8 cellular contexts compared by ENCODE assay signal in the genomic region with DNA sequence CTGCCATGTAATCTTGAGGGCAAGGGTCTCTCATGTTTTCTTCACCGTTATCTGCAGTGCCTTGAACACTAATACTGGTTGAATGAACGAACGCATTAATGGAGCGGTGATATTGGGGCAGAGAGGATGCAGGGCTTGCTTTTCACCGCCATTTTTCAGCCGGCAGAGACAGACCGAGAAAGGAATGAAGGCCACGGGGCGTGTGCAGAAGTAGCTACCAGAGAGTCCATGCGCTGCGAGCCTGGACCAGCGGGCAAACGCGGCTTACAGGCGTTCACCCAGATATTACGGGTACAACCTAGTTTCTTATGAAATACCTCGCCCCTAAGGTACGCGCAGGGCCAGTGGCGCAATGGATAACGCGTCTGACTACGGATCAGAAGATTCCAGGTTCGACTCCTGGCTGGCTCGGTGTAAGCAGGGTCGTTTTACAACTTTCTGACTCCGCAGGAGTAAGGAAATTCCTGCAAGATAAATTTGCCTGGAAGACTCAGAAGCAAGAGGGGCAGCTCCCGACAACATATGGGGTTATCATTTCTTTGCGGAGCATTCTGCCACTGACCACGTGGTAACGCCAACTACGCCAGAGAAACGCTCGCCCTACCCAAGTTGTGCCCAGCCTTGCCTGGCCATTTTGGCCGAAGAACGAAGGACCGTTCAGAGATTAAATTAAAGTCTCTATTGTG. TPM values are rescaled to one million over a fixed set of nuclear protein-coding genes. Genes with fewer than 3 reads are reported as not detected.
A peak's percentile ranks its signal among the peaks of the same experiment; 100 is the strongest.
DNase-seq lines count a peak whose midpoint lies in the region; ATAC-seq and TF ChIP-seq lines count a peak whose summit lies in the region.

No MANE protein-coding gene starts in this region.

- peak overlapping the region; percentile 69 for H3K4me3 ChIP-seq in MG63
- H3K4me3 ChIP-seq in neuron (ENCODE audit: low read length), result peak overlapping the region; percentile 81
- H3K4me3 ChIP-seq in stomach smooth muscle (ENCODE audit: low read length in 2 of 2), result peak overlapping the region; percentile 92 to 93

- H3K27ac ChIP-seq in H9 (ENCODE audit: insufficient read length, low read depth, low read length), result peak overlapping the region; percentile 63
- H3K27ac ChIP-seq in foreskin keratinocyte, result peak overlapping the region; percentile 74
- H3K27ac ChIP-seq in stomach smooth muscle (ENCODE audit: low read length), result peak overlapping the region; percentile 96

- no peak overlapping the region for H2BK15ac ChIP-seq in H9 (ENCODE audit: low read depth, low read length)

- WGBS in H9 (ENCODE audit: extremely low coverage, insufficient read length, low lambda C conversion rate), result no CpG with 5 or more reads among the region's 37 CpGs

- no peak overlapping the region for H2AK5ac ChIP-seq in H9 (ENCODE audit: insufficient read length, low read length)

- H3T11ph ChIP-seq in H9 (ENCODE audit: low read length), result no peak overlapping the region

- H3K56ac ChIP-seq in H9 (ENCODE audit: insufficient read length, low read depth, low read length), result no peak overlapping the region

- no peak overlapping the region for H2BK5ac ChIP-seq in H9 (ENCODE audit: insufficient read length, low read length)

- peaks cover 13% of the 10 kb centered on the region for H3K27me3 Mint-ChIP-seq in H9 (ENCODE audit: low read depth)

- H2AFZ ChIP-seq in H9 (ENCODE audit: low read length) (peak overlapping the region; percentile 60), neuron (ENCODE audit: low read depth, low read length) (peak overlapping the region; percentile 88)

- no peak overlapping the region for H4K5ac ChIP-seq in H9 (ENCODE audit: insufficient read length, low read depth, low read length)

- H3K4ac ChIP-seq in H9 (ENCODE audit: low read depth, low read length), result no peak overlapping the region

- H3K36me3 ChIP-seq in MG63, result peaks cover 5% of the 10 kb centered on the region
- H3K36me3 ChIP-seq in neuron (ENCODE audit: insufficient read depth, low read length), result peaks cover 10% of the 10 kb centered on the region
- peaks cover under 1 to 5% of the 10 kb centered on the region in 2 donors for H3K36me3 ChIP-seq in stomach smooth muscle (ENCODE audit: control insufficient read depth in 2 of 2, insufficient read depth in 2 of 2, low read length in 2 of 2)

- H3K36me3 Mint-ChIP-seq in H9 (ENCODE audit: insufficient read depth in 1 of 3, low read depth in 3 of 3), result peaks cover 6 to 16% (median 12%) of the 10 kb centered on the region in 3 experiments

- H3K9me3 Mint-ChIP-seq in H9, result peaks cover 2 to 5% of the 10 kb centered on the region in 2 experiments; a peak in 2 of 5 replicates

- peak overlapping the region; percentile 94 to 96 for H3K4me3 Mint-ChIP-seq in H9

- H3K79me2 ChIP-seq in H9 (ENCODE audit: insufficient read depth, low read length), result no peaks in the 10 kb centered on the region

- peak overlapping the region; percentile 85 for H3K4me2 ChIP-seq in H9 (ENCODE audit: insufficient read depth, insufficient read length, low read length)

- no peak overlapping the region for H3K23ac ChIP-seq in H9 (ENCODE audit: insufficient read length, low read depth, low read length)

- H4K91ac ChIP-seq in H9 (ENCODE audit: insufficient read length, low read depth, low read length), result no peak overlapping the region

- H3K23me2 ChIP-seq in H9 (ENCODE audit: insufficient read length, low read depth, low read length, poor library complexity, severe bottlenecking), result peaks cover 6% of the 10 kb centered on the region

- H4K20me1 ChIP-seq in H9 (ENCODE audit: control insufficient read depth, insufficient read depth, insufficient read length), result no peaks in the 10 kb centered on the region

- no peak overlapping the region for H2BK120ac ChIP-seq in H9 (ENCODE audit: low read depth, low read length, poor library complexity, severe bottlenecking)

- TF ChIP-seq CTCF in H9 (conservative IDR thresholded peaks at IDR 0.05), result no peak
- TF ChIP-seq CTCF in foreskin keratinocyte (conservative IDR thresholded peaks at IDR 0.05), result peak; percentile 2

- H3K9ac ChIP-seq in H9 (ENCODE audit: extremely low read depth, insufficient read length, low read length), result peak overlapping the region; percentile 60
- peak overlapping the region; percentile 87 to 95 for H3K9ac ChIP-seq in stomach smooth muscle (ENCODE audit: low read length in 2 of 2)

- H3K27me3 ChIP-seq in H9 (ENCODE audit: insufficient read depth, low read length) (no peaks in the 10 kb centered on the region), MG63 (no peaks in the 10 kb centered on the region), foreskin keratinocyte (no peaks in the 10 kb centered on the region), neuron (ENCODE audit: insufficient read depth, low read length) (no peaks in the 10 kb centered on the region), stomach smooth muscle (ENCODE audit: control insufficient read depth in 1 of 2, insufficient read depth in 2 of 2, low read length in 2 of 2) (no peaks in the 10 kb centered on the region)

- no peaks in the 10 kb centered on the region for H3K79me1 ChIP-seq in H9 (ENCODE audit: insufficient read depth, low read depth, low read length, poor library complexity, severe bottlenecking)

- H3K4me1 Mint-ChIP-seq in H9, result peaks cover 32 to 37% of the 10 kb centered on the region in 2 experiments

- peak overlapping the region; percentile 77 for H3K18ac ChIP-seq in H9 (ENCODE audit: insufficient read length, low read depth, low read length)

- H3K27ac Mint-ChIP-seq in H9, result peak overlapping the region; percentile 91 to 99 (median 98)

- no peak overlapping the region for H2BK20ac ChIP-seq in H9 (ENCODE audit: low read depth, low read length, poor library complexity, severe bottlenecking)

- no peak overlapping the region for H2BK12ac ChIP-seq in H9 (ENCODE audit: insufficient read length, low read depth, low read length)

- H4K8ac ChIP-seq in H9 (replicated peaks; ENCODE audit: insufficient read length, low read depth, low read length), result no peak overlapping the region

- no peak overlapping the region for H3K14ac ChIP-seq in H9 (ENCODE audit: insufficient read depth, low read length)

- peak; percentile 73 for ATAC-seq in foreskin keratinocyte

- peak; percentile 97 for DNase-seq in Daoy (ENCODE audit: low read depth)
- peak; percentile 92 for DNase-seq in H9
- DNase-seq in MG63, result peak; percentile 84
- peak; percentile 89 to 95 for DNase-seq in SHP77 (lab: John Stamatoyannopoulos, UW)
- peak; percentile 60 for DNase-seq in activated gamma-delta T cell (lab: John Stamatoyannopoulos, UW)
- DNase-seq in foreskin keratinocyte, result peak; percentile 96 to 98

- H3K4me1 ChIP-seq in H9 (ENCODE audit: insufficient read depth, low read length) (no peaks in the 10 kb centered on the region; the same call in 1 of the 2 replicates), foreskin keratinocyte (peaks cover 11% of the 10 kb centered on the region), neuron (ENCODE audit: insufficient read depth, low read length) (peaks cover 11% of the 10 kb centered on the region), stomach smooth muscle (ENCODE audit: control insufficient read depth, insufficient read depth, low read length) (peaks cover 28% of the 10 kb centered on the region)

- H3K9me3 ChIP-seq in H9 (ENCODE audit: control insufficient read depth, low read depth, low read length) (no peaks in the 10 kb centered on the region), MG63 (no peaks in the 10 kb centered on the region), neuron (ENCODE audit: low read length) (no peaks in the 10 kb centered on the region), stomach smooth muscle (ENCODE audit: control insufficient read depth in 2 of 2, low read length in 2 of 2) (no peaks in the 10 kb centered on the region)

RNA-seq across cellular contexts. Expression of a gene that starts 0.9 kb away (rescaled TPM):
- total RNA-seq in Daoy (2014; rRNA removed; shearing (Covaris generic)), result 121 and 140 TPM in 2 replicates
- total RNA-seq in H9 (2021) (50.4 and 54.7 TPM in 2 replicates), foreskin keratinocyte (71.0 and 77.1 TPM in 2 replicates)
- total RNA-seq in MG63 (2014; rRNA removed; shearing (Covaris generic); ENCODE audit: low replicate concordance), result 70.7 and 71.8 TPM in 2 replicates
- 35.9 and 43.7 TPM in 2 replicates for polyA plus RNA-seq in foreskin keratinocyte

RNA-seq across cellular contexts. Expression of a gene that starts 37.2 kb away (rescaled TPM):
- total RNA-seq in Daoy (2014; rRNA removed; shearing (Covaris generic)), result not detected in 2 replicates
- total RNA-seq in H9 (2021), result 0.15 and 0.18 TPM in 2 replicates
- not detected in 2 replicates for total RNA-seq in MG63 (2014; rRNA removed; shearing (Covaris generic); ENCODE audit: low replicate concordance)
- total RNA-seq in foreskin keratinocyte, result not detected in 2 replicates
- not detected in 2 replicates for polyA plus RNA-seq in foreskin keratinocyte

RNA-seq across cellular contexts. Expression of a gene that starts 59.5 kb away (rescaled TPM):
- 22.4 and 25.9 TPM in 2 replicates for total RNA-seq in Daoy (2014; rRNA removed; shearing (Covaris generic))
- total RNA-seq in H9 (2021) (26.4 and 27.3 TPM in 2 replicates), foreskin keratinocyte (21.0 and 22.2 TPM in 2 replicates)
- total RNA-seq in MG63 (2014; rRNA removed; shearing (Covaris generic); ENCODE audit: low replicate concordance), result 21.8 and 22.6 TPM in 2 replicates
- 21.1 and 22.5 TPM in 2 replicates for polyA plus RNA-seq in foreskin keratinocyte

Comparison
In these comparisons a context has a peak if more than half of its experiments do, and no peak if none do; other contexts are left out.
1. Peak in every context shown above with its lines: DNase-seq, ATAC-seq, H3K4me3 ChIP-seq and H3K27ac ChIP-seq.